In the genomic region with DNA sequence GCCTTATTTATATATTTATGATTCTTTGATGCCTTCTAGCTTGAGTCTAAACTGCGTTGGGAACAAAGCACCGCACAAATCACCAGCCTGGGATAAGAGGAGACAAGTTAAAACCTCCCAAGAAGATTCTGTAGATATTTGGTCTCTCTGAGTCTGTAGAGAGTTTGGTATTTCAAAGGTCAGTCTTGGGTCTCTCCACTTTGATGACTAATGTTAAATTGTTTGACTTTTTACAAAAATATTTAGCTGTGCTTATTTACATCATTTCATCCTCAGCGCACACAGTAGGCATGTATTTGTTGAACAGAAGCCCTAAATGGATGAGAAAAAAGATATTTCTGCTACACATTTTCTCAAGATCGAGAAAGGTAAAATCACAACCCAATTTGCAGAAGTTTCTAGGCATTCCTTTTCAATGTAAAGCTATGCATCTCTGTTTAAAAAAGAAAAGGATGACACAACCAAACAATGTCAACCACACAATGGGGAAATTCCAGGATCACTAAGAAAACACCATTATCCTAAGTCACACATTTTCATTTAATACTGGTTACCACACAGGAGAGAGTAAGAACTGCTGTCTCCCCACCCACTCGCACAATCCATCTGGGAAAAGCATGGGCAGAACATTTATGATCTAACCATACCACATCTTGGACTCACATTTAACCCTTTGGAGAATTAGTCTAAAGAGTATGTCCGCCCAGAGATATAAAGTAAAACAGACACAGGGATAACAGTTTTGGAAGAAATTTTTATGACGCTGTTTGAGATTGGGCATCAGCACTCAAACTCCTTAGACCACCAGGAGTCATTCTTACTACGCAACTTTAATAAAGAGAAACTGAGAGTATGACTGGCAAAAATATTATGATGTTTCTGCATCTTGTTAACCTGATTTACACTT, we compare ENCODE assay signal across 7 cellular contexts. TPM values are rescaled to one million over a fixed set of nuclear protein-coding genes. Genes with fewer than 3 reads are reported as not detected.
DNase-seq lines count a peak whose midpoint lies in the region; ATAC-seq and TF ChIP-seq lines count a peak whose summit lies in the region.

No MANE protein-coding gene starts in this region.

- peaks cover 9% of the 10 kb centered on the region for H3K79me2 ChIP-seq in mesendoderm (ENCODE audit: control insufficient read depth, insufficient read depth, low read length)

- H2BK15ac ChIP-seq in mesendoderm (replicated peaks; ENCODE audit: low read depth): no peak overlapping the region

- H3K27me3 ChIP-seq in GM06990 (replicated peaks; ENCODE audit: control insufficient read depth, insufficient read depth, low read length): no peaks in the 10 kb centered on the region
- no peaks in the 10 kb centered on the region for H3K27me3 ChIP-seq in mesendoderm (ENCODE audit: insufficient read depth, low read length, poor library complexity)

- H3K23ac ChIP-seq in mesendoderm (ENCODE audit: low read length): no peak overlapping the region

- no peak overlapping the region for H4K8ac ChIP-seq in mesendoderm (ENCODE audit: low read depth, low read length)

- no CpG with 5 or more reads among the region's 8 CpGs for WGBS in mesendoderm (ENCODE audit: extremely low coverage, insufficient coverage, low lambda C conversion rate)

- no peak overlapping the region for H4K5ac ChIP-seq in mesendoderm (ENCODE audit: low read length)

- H3K56ac ChIP-seq in mesendoderm (ENCODE audit: low read length): peak overlapping the region; percentile 86

- H3K36me3 ChIP-seq in GM06990 (ENCODE audit: control insufficient read depth, insufficient read depth, low read length) (no peaks in the 10 kb centered on the region; the same call in none of the 2 replicates), mesendoderm (ENCODE audit: control insufficient read depth, insufficient read depth, low read length) (no peaks in the 10 kb centered on the region)

- H2AK5ac ChIP-seq in mesendoderm (ENCODE audit: low read length): no peak overlapping the region

- peaks cover 3% of the 10 kb centered on the region for H3K79me1 ChIP-seq in mesendoderm (ENCODE audit: low read length)

- peak overlapping the region; percentile 71 for H3K4me2 ChIP-seq in mesendoderm (ENCODE audit: low read length)

- H2BK5ac ChIP-seq in mesendoderm (ENCODE audit: low read length): no peak overlapping the region

- H3K4me1 ChIP-seq in mesendoderm (ENCODE audit: control insufficient read depth, low read depth, low read length): no peaks in the 10 kb centered on the region

- no peak overlapping the region for H3K4ac ChIP-seq in mesendoderm (ENCODE audit: low read depth, low read length)

- DNase-seq in GM06990 (ENCODE audit: extremely low read depth, insufficient read length) (no peak), NCI-H226 (peak; percentile 75), cardiac fibroblast (ENCODE audit: low read depth in 2 of 2) (peak; percentile 75 to 97), mesendoderm (peak; percentile 49), NCI-H1694 (lab: John Stamatoyannopoulos, UW) (no peak), KBM-7 (no peak), left colon (no peak)

- ATAC-seq in left colon: no peak

- no peak overlapping the region for H3K27ac ChIP-seq in mesendoderm (ENCODE audit: low read depth, low read length)

- no peak overlapping the region for H3K18ac ChIP-seq in mesendoderm (ENCODE audit: low read length)

- H2BK120ac ChIP-seq in mesendoderm (ENCODE audit: low read depth, low read length): no peak overlapping the region

- in situ Hi-C loops in KBM-7 (cut with MboI; ENCODE audit: low pct_unique_long_range_greater_than_20kb, low sequenced_read_pairs): no loop called here

- peak overlapping the region; percentile 67 for H3K9ac ChIP-seq in mesendoderm (ENCODE audit: low read length)

- TF ChIP-seq CTCF in GM06990 (IDR thresholded peaks at IDR 0.05; ENCODE audit: insufficient read depth, low read length, poor library complexity, severe bottlenecking) (no peak), cardiac fibroblast (IDR thresholded peaks at IDR 0.05; ENCODE audit: low read depth, low read length) (no peak)

- intact Hi-C loops in left colon (cut with DNase I, micrococcal nuclease): loop anchor here in 1 of 2 donors (10.0 kb wide), 2 partner anchors 117 to 207 kb away; no protein-coding TSS in a partner anchor

- H3K4me3 ChIP-seq in GM06990 (replicated peaks; ENCODE audit: low read depth, low read length) (peak overlapping the region; percentile 90), cardiac fibroblast (replicated peaks in 1 of 2; ENCODE audit: low read depth in 2 of 2, low read length in 2 of 2) (peak overlapping the region; percentile 71 to 88), mesendoderm (ENCODE audit: low read length) (peak overlapping the region; percentile 57)

RNA-seq across cellular contexts. Expression of a gene that starts 4.4 kb away (rescaled TPM):
- 10.9 TPM for polyA plus RNA-seq in mesendoderm (2013, experiment 1 of 2)
- polyA plus RNA-seq in mesendoderm (2013, experiment 2 of 2): 9.9 TPM
- 10 to 100 TPM; 27.2 to 35.5 TPM for total RNA-seq in left colon

Comparison
In these comparisons a context has a peak if more than half of its experiments do, and no peak if none do; other contexts are left out.
1. DNase-seq: peak in NCI-H226 (single experiment), cardiac fibroblast (2 of 2) and mesendoderm (single experiment); none in GM06990 (single experiment), NCI-H1694 (single experiment), KBM-7 (single experiment) and left colon (0 of 2).
2. Peak in every context shown above with its lines, with median percentiles within 50 percentile points of each other: H3K4me3 ChIP-seq.